ENCODE assay signal across 11 cellular contexts in the genomic region with DNA sequence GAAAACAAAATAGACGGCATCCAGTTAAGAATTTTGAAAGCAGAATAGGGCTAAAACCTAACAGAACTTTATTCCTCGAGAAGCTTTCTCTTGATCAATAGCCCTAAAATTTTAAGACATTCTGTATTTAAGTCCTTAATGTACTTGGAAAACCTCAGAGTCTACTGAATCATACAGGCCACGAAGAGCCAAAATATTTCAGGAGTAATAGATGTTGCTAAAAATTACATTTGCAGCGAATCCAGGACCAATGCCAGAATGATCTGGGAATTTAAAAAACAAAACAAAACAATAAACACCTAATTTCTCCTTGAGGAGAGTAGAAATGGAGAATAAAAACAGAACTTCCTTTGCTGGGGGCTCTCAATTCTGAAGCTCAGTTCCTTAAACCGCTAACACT. TPM values are rescaled to one million over a fixed set of nuclear protein-coding genes. Genes with fewer than 3 reads are reported as not detected.
DNase-seq lines count a peak whose midpoint lies in the region; ATAC-seq and TF ChIP-seq lines count a peak whose summit lies in the region.
"Had no signal": no experiment of that assay in that cellular context is flagged by ENCODE, and none has a peak within 500 bp of the region (broad histone marks: within the 10 kb centered on the region; RNA-seq: fewer than 3 reads in every experiment).

No MANE protein-coding gene starts in this region.

- intact Hi-C loops in A673 (cut with micrococcal nuclease; ENCODE audit: unreplicated experiment): no loop called here
- intact Hi-C loops in mammary epithelial cell (cut with micrococcal nuclease): no loop called here

- H3K27me3 Mint-ChIP-seq in endothelial cell (ENCODE audit: unreplicated experiment) (no peaks in the 10 kb centered on the region), osteocyte (ENCODE audit: unreplicated experiment) (no peaks in the 10 kb centered on the region)

- DNase-seq in A673 (ENCODE audit: low spot score) (no peak), endothelial cell (ENCODE audit: low spot score) (no peak), osteocyte (ENCODE audit: extremely low spot score, unreplicated experiment) (no peak), iPS-NIHi11 (ENCODE audit: low spot score) (no peak), mammary epithelial cell (no peak)
- DNase-seq in activated CD4-positive, CD25-positive, alpha-beta regulatory T cell (lab: John Stamatoyannopoulos, UW): no peak
- DNase-seq in stimulated activated effector memory CD8-positive, alpha-beta T cell treated with anti-CD3 and anti-CD28 coated beads, Interleukin-12 subunit alpha, Interleukin-12 subunit beta, amount 100 ng/mL, for 72 hours (ENCODE audit: low spot score in 2 of 2): no peak
- DNase-seq: activated CD8-positive, alpha-beta T cell treated with anti-CD3 and anti-CD28 coated beads, Interleukin-2, amount 10 ng/mL, durations not matched to agents 7 days and 5 days; NCI-H2081 treated with DMSO at 0.1 percent for 48 hours; NCI-H526 had no signal

- peaks cover 17% of the 10 kb centered on the region for H4K20me1 ChIP-seq in Loucy (ENCODE audit: insufficient read depth, low read length, poor library complexity, severe bottlenecking)
- H4K20me1 ChIP-seq in mammary epithelial cell (ENCODE audit: insufficient read depth, low read length): no peaks in the 10 kb centered on the region

- H3K27ac Mint-ChIP-seq in endothelial cell (ENCODE audit: unreplicated experiment) (peak overlapping the region; percentile 78), osteocyte (ENCODE audit: unreplicated experiment) (peak overlapping the region; percentile 79)
- no peak overlapping the region for H3K27ac Mint-ChIP-seq in stimulated activated effector memory CD8-positive, alpha-beta T cell treated with anti-CD3 and anti-CD28 coated beads, Interleukin-12 subunit alpha, Interleukin-12 subunit beta, amount 100 ng/mL, for 72 hours

- POLR2A ChIA-PET in A673 (lab: Charles Lee; ENCODE audit: low non-redundant PET): no interaction called here

- H3K27ac ChIP-seq in A673 (ENCODE audit: low read depth, low read length, poor library complexity, severe bottlenecking): peak overlapping the region; percentile 67
- no peak overlapping the region for H3K27ac ChIP-seq in mammary epithelial cell (ENCODE audit: insufficient read depth, low read depth, low read length)

- no peaks in the 10 kb centered on the region for H3K36me3 Mint-ChIP-seq in endothelial cell (ENCODE audit: low read depth, unreplicated experiment)
- peaks cover 20% of the 10 kb centered on the region for H3K36me3 Mint-ChIP-seq in osteocyte (ENCODE audit: unreplicated experiment)
- peaks cover 95% of the 10 kb centered on the region for H3K36me3 Mint-ChIP-seq in stimulated activated effector memory CD8-positive, alpha-beta T cell treated with anti-CD3 and anti-CD28 coated beads, Interleukin-12 subunit alpha, Interleukin-12 subunit beta, amount 100 ng/mL, for 72 hours

- H3K36me3 ChIP-seq in A673 (ENCODE audit: insufficient read depth, low read length, poor library complexity, severe bottlenecking) (no peaks in the 10 kb centered on the region), Loucy (ENCODE audit: insufficient read depth, low read length) (peaks cover 18% of the 10 kb centered on the region; the same call in 1 of the 2 replicates), mammary epithelial cell (ENCODE audit: insufficient read depth, low read length) (no peaks in the 10 kb centered on the region)

- H3K4me2 ChIP-seq in Loucy (ENCODE audit: low read depth, low read length, poor library complexity, severe bottlenecking) (peak overlapping the region; percentile 39), mammary epithelial cell (ENCODE audit: insufficient read depth, low read depth, low read length) (no peak overlapping the region)

- H3K4me1 Mint-ChIP-seq in endothelial cell (ENCODE audit: unreplicated experiment) (peaks cover 22% of the 10 kb centered on the region), osteocyte (ENCODE audit: unreplicated experiment) (peaks cover 60% of the 10 kb centered on the region)
- peaks cover 64% of the 10 kb centered on the region for H3K4me1 Mint-ChIP-seq in stimulated activated effector memory CD8-positive, alpha-beta T cell treated with anti-CD3 and anti-CD28 coated beads, Interleukin-12 subunit alpha, Interleukin-12 subunit beta, amount 100 ng/mL, for 72 hours

- ATAC-seq in stimulated activated effector memory CD8-positive, alpha-beta T cell treated with anti-CD3 and anti-CD28 coated beads, Interleukin-12 subunit alpha, Interleukin-12 subunit beta, amount 100 ng/mL, for 72 hours: no peak
- ATAC-seq: activated CD8-positive, alpha-beta T cell treated with anti-CD3 and anti-CD28 coated beads, Interleukin-2, amount 10 ng/mL, durations not matched to agents 7 days and 5 days had no signal

- CTCF ChIA-PET in A673 (lab: Charles Lee): interaction anchor here (0.7 kb wide), 1 partner anchor 483 kb away, joined by 3 read pairs; no protein-coding TSS in a partner anchor
- CTCF ChIA-PET in mammary epithelial cell (lab: Charles Lee; ENCODE audit: low non-redundant PET): no interaction called here

- no peaks in the 10 kb centered on the region for H3K9me3 Mint-ChIP-seq in endothelial cell (ENCODE audit: unreplicated experiment)
- no peaks in the 10 kb centered on the region for H3K9me3 Mint-ChIP-seq in osteocyte (ENCODE audit: unreplicated experiment)
- H3K9me3 Mint-ChIP-seq in stimulated activated effector memory CD8-positive, alpha-beta T cell treated with anti-CD3 and anti-CD28 coated beads, Interleukin-12 subunit alpha, Interleukin-12 subunit beta, amount 100 ng/mL, for 72 hours: no peaks in the 10 kb centered on the region

- H3K9me3 ChIP-seq in A673 (ENCODE audit: low read depth, low read length, poor library complexity, severe bottlenecking) (no peaks in the 10 kb centered on the region), Loucy (ENCODE audit: insufficient read depth, low read depth, low read length) (no peaks in the 10 kb centered on the region), mammary epithelial cell (replicated peaks; ENCODE audit: insufficient read depth, low read length) (no peaks in the 10 kb centered on the region)

- BruUV-seq in A673 (replicated peaks; lab: Mats Ljungman, UMichigan) (no TSS peak), mammary epithelial cell (replicated peaks; lab: Mats Ljungman, UMichigan) (no TSS peak)

- TF ChIP-seq CTCF in A673 (conservative IDR thresholded peaks at IDR 0.05; ENCODE audit: low read depth, low read length) (no peak), Loucy (conservative IDR thresholded peaks at IDR 0.05; ENCODE audit: low read length) (no peak), endothelial cell (IDR thresholded peaks at IDR 0.05; ENCODE audit: unreplicated experiment) (no peak), osteocyte (IDR thresholded peaks at IDR 0.05) (no peak), mammary epithelial cell (conservative IDR thresholded peaks at IDR 0.05 in 1 of 2, IDR thresholded peaks at IDR 0.05 in 1 of 2; ENCODE audit: extremely low read depth in 1 of 2, insufficient read depth in 1 of 2, low read depth in 1 of 2, low read length in 2 of 2) (no peak)

- dilution Hi-C loops in mammary epithelial cell (cut with HindIII; ENCODE audit: low sequenced_read_pairs): no loop called here

- H2AFZ ChIP-seq in Loucy (ENCODE audit: low read length): no peak overlapping the region
- no peak overlapping the region for H2AFZ ChIP-seq in mammary epithelial cell (ENCODE audit: low read depth, low read length)

- no peaks in the 10 kb centered on the region for H3K9me2 ChIP-seq in Loucy (replicated peaks; ENCODE audit: low read depth, low read length)

- H3K9ac ChIP-seq in Loucy (ENCODE audit: low read depth, low read length, poor library complexity, severe bottlenecking) (no peak overlapping the region), mammary epithelial cell (ENCODE audit: insufficient read depth, low read length) (no peak overlapping the region)

- H3K79me2 ChIP-seq in Loucy (ENCODE audit: insufficient read depth, low read length) (peaks cover 46% of the 10 kb centered on the region), mammary epithelial cell (ENCODE audit: insufficient read depth, low read length) (peaks cover 4% of the 10 kb centered on the region)

- H3F3A ChIP-seq in Loucy (ENCODE audit: low read depth): 0 out of 2 replicates have a peak, but pooled peaks cover 6% of the 10 kb centered on the region

- 67% methylated on average over 5 of the region's 5 CpGs for WGBS in mammary epithelial cell (ENCODE audit: low coverage, missing lambda C conversion rate)

- H3K4me1 ChIP-seq in A673 (ENCODE audit: insufficient read depth, low read length, poor library complexity, severe bottlenecking) (peaks cover 50% of the 10 kb centered on the region), Loucy (ENCODE audit: insufficient read depth, low read length, poor library complexity, severe bottlenecking) (peaks cover 41% of the 10 kb centered on the region), mammary epithelial cell (ENCODE audit: insufficient read depth, low read length) (peaks cover 55% of the 10 kb centered on the region)

- H3K4me3 Mint-ChIP-seq in endothelial cell (ENCODE audit: unreplicated experiment): no peak overlapping the region
- peak overlapping the region; percentile 19 for H3K4me3 Mint-ChIP-seq in osteocyte (ENCODE audit: unreplicated experiment)
- H3K4me3 Mint-ChIP-seq in stimulated activated effector memory CD8-positive, alpha-beta T cell treated with anti-CD3 and anti-CD28 coated beads, Interleukin-12 subunit alpha, Interleukin-12 subunit beta, amount 100 ng/mL, for 72 hours: no peak overlapping the region
- H3K4me3 Mint-ChIP-seq: activated CD8-positive, alpha-beta T cell treated with anti-CD3 and anti-CD28 coated beads, Interleukin-2, amount 10 ng/mL, durations not matched to agents 7 days and 5 days had no signal

- no peaks in the 10 kb centered on the region for H3K27me3 ChIP-seq in A673 (replicated peaks; ENCODE audit: insufficient read depth, low read depth, low read length, poor library complexity)
- no peaks in the 10 kb centered on the region for H3K27me3 ChIP-seq in Loucy (ENCODE audit: insufficient read depth, low read length, poor library complexity, severe bottlenecking)
- no peaks in the 10 kb centered on the region for H3K27me3 ChIP-seq in mammary epithelial cell (ENCODE audit: insufficient read depth, low read length)

- in situ Hi-C loops in mammary epithelial cell (cut with MboI; ENCODE audit: low sequenced_read_pairs in 2 of 2): no loop called here

- H3K4me3 ChIP-seq in A673 (ENCODE audit: low read depth, low read length, poor library complexity, severe bottlenecking) (no peak overlapping the region), Loucy (ENCODE audit: low read length, poor library complexity, severe bottlenecking) (no peak overlapping the region), mammary epithelial cell (replicated peaks in 1 of 3; ENCODE audit: insufficient read depth in 1 of 3, low read depth in 2 of 3, low read length in 3 of 3) (no peak overlapping the region)

RNA-seq across cellular contexts. Expression of a gene that starts 23.3 kb away (rescaled TPM):
- total RNA-seq in A673 (2021): 25.6 and 25.7 TPM in 2 replicates
- total RNA-seq in endothelial cell (ENCODE audit: unreplicated experiment): 18.7 TPM
- total RNA-seq in osteocyte: 51.6 and 54.4 TPM in 2 replicates
- 10 to 100 TPM; 18.5 to 34.3 TPM for total RNA-seq in mammary epithelial cell
- 7.1 TPM for polyA plus RNA-seq in mammary epithelial cell
- polyA minus RNA-seq in mammary epithelial cell: 11.3 TPM
